7 cellular contexts compared by ENCODE assay signal in the genomic region with DNA sequence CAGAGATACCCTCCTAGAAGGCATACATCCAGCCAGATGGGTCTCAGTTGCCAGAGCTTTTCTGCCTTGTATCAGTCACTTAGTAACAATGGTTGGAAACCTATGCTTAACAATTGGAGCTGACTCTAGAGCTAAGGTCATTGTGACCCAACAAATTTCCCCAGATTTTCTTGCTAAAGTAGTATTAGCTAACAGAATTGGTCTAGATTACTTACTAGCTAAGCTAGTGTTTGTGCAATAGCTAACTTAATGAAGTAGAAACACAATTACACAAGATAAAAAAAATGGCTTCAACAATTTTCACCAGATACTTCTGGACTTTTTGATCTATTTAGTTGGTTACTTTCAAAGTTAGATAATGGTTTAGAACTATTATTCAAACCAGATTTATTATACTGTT.
"Had no signal": no experiment of that assay in that cellular context is flagged by ENCODE, and none has a peak within 500 bp of the region (broad histone marks: within the 10 kb centered on the region; RNA-seq: fewer than 3 reads in every experiment).

No MANE protein-coding gene starts in this region.

- FAIRE-seq: HepG2, HTR-8/SVneo, K562 had no signal

- ATAC-seq: HepG2, K562 had no signal

- H3K4me3 ChIP-seq: K562 had no signal

- DNase-seq: IMR-90, KBM-7, KG1 had no signal

- H3K27ac ChIP-seq: HL-60 had no signal
